Comparison of ENCODE assay signal across 8 cellular contexts in the genomic region with DNA sequence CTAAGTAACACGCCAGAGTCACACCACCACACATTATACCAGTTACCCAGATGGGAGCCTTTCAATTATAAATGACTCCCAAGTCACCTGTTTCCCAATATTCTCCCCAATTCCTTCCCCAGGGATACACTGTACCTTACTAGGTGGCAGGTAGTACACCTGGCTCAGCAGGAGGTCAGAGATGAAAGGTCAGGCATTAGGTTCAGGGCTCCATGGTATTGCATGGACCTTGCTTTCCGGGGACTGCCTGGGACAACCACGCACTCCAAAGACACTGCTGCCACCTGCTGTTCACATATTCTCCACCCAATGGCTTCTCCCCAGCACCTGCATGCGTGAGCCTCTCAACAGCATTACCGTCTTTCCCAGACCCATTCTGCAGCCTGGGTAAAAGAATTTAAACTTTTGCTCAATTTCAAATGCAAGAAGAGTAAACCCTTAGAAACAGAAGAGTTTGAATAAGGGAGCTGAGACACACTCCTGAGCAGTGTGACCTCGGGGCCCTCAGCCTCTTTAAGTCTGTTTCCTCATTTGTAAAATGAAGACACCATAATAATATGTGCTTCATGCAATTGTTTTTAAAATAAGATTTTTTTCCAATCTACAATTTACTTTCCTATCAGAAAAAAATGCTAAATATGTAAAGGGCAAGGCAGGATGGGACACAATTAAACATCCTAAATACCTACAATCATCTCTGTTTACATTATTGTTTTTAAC. TPM values are rescaled to one million over a fixed set of nuclear protein-coding genes. Genes with fewer than 3 reads are reported as not detected.
A peak's percentile ranks its signal among the peaks of the same experiment; 100 is the strongest.
DNase-seq lines count a peak whose midpoint lies in the region; ATAC-seq and TF ChIP-seq lines count a peak whose summit lies in the region.

No MANE protein-coding gene starts in this region.

- intact Hi-C loops in activated T-helper 1 cell treated with anti-CD3 and anti-CD28 coated beads, Interleukin-12 subunit alpha, Interleukin-12 subunit beta, Interleukin-2, Interleukin-4 antibody, amounts not matched to agents 30 ng/mL and 10 ng/mL and 1 ng/mL, durations not matched to agents 14 hours and 24 hours and 36 hours (cut with micrococcal nuclease), result loop anchor here (1.0 kb wide), 2 partner anchors 45 to 311 kb away; no protein-coding TSS in a partner anchor
- intact Hi-C loops in testis (cut with DNase I; ENCODE audit: low total_unique reads), result loop anchor here (10.0 kb wide), 2 partner anchors 49 to 309 kb away; a partner anchor contains a TSS

- no peak for ATAC-seq in GM21390 (IDR thresholded peaks at IDR 0.05; ENCODE audit: unreplicated experiment)

- DNase-seq in GM10248 (ENCODE audit: extremely low spot score) (peak; percentile 78), RWPE1 (ENCODE audit: low spot score) (peak; percentile 70), fibroblast of villous mesenchyme (ENCODE audit: low read depth) (peak; percentile 79), nucleus accumbens (lab: John Stamatoyannopoulos, UW) (peak in 54 of 56 donors; percentile 7 to 88 (median 60)), testis (peak; percentile 91)
- DNase-seq in activated T-helper 1 cell treated with anti-CD3 and anti-CD28 coated beads, Interleukin-12 subunit alpha, Interleukin-12 subunit beta, Interleukin-2, Interleukin-4 antibody, amounts not matched to agents 30 ng/mL and 10 ng/mL and 1 ng/mL, durations not matched to agents 14 hours and 24 hours and 36 hours (ENCODE audit: low spot score), result peak; percentile 56

- no peaks in the 10 kb centered on the region for H3K36me3 ChIP-seq in testis (ENCODE audit: low read depth, missing control alignments)

- H3K4me3 Mint-ChIP-seq in activated T-helper 1 cell treated with anti-CD3 and anti-CD28 coated beads, Interleukin-12 subunit alpha, Interleukin-12 subunit beta, Interleukin-2, Interleukin-4 antibody, amounts not matched to agents 30 ng/mL and 10 ng/mL and 1 ng/mL, durations not matched to agents 14 hours and 24 hours and 36 hours, result no peak overlapping the region

- no peak for TF ChIP-seq POLR2A in testis (IDR thresholded peaks at IDR 0.05)

- H3K9me3 Mint-ChIP-seq in activated T-helper 1 cell treated with anti-CD3 and anti-CD28 coated beads, Interleukin-12 subunit alpha, Interleukin-12 subunit beta, Interleukin-2, Interleukin-4 antibody, amounts not matched to agents 30 ng/mL and 10 ng/mL and 1 ng/mL, durations not matched to agents 14 hours and 24 hours and 36 hours, result no peaks in the 10 kb centered on the region

- H3K27ac Mint-ChIP-seq in activated T-helper 1 cell treated with anti-CD3 and anti-CD28 coated beads, Interleukin-12 subunit alpha, Interleukin-12 subunit beta, Interleukin-2, Interleukin-4 antibody, amounts not matched to agents 30 ng/mL and 10 ng/mL and 1 ng/mL, durations not matched to agents 14 hours and 24 hours and 36 hours, result no peak overlapping the region

- POLR2A ChIA-PET in GM10248 (lab: Yijun Ruan, JAX) (interaction anchor here (0.5 kb wide), 1 partner anchor 468 kb away, joined by 4 read pairs; no protein-coding TSS in a partner anchor), RWPE1 (lab: Yijun Ruan, JAX; ENCODE audit: low non-redundant PET) (no interaction called here)

- no peaks in the 10 kb centered on the region for H3K36me3 Mint-ChIP-seq in activated T-helper 1 cell treated with anti-CD3 and anti-CD28 coated beads, Interleukin-12 subunit alpha, Interleukin-12 subunit beta, Interleukin-2, Interleukin-4 antibody, amounts not matched to agents 30 ng/mL and 10 ng/mL and 1 ng/mL, durations not matched to agents 14 hours and 24 hours and 36 hours (ENCODE audit: low read depth)

- peaks cover 4% of the 10 kb centered on the region for H3K27me3 Mint-ChIP-seq in activated T-helper 1 cell treated with anti-CD3 and anti-CD28 coated beads, Interleukin-12 subunit alpha, Interleukin-12 subunit beta, Interleukin-2, Interleukin-4 antibody, amounts not matched to agents 30 ng/mL and 10 ng/mL and 1 ng/mL, durations not matched to agents 14 hours and 24 hours and 36 hours (ENCODE audit: insufficient read depth)

- no peak overlapping the region for H3K27ac ChIP-seq in RWPE1
- no peak overlapping the region for H3K27ac ChIP-seq in testis

- H3K4me3 ChIP-seq in fibroblast of villous mesenchyme (ENCODE audit: low read depth, low read length) (no peak overlapping the region), testis (no peak overlapping the region)

- no peaks in the 10 kb centered on the region for H3K27me3 ChIP-seq in testis

- peaks cover 5% of the 10 kb centered on the region for H3K4me1 Mint-ChIP-seq in activated T-helper 1 cell treated with anti-CD3 and anti-CD28 coated beads, Interleukin-12 subunit alpha, Interleukin-12 subunit beta, Interleukin-2, Interleukin-4 antibody, amounts not matched to agents 30 ng/mL and 10 ng/mL and 1 ng/mL, durations not matched to agents 14 hours and 24 hours and 36 hours (ENCODE audit: low read depth)

- WGBS in testis, 2 donors, result 30 to 38% methylated on average over 6 of the region's 6 CpGs

- H3K4me1 ChIP-seq in testis, result no peaks in the 10 kb centered on the region

- TF ChIP-seq CTCF in GM10248 (IDR thresholded peaks at IDR 0.05; ENCODE audit: control extremely low read depth, extremely low read depth, low read depth, missing control alignments) (peak; percentile 86), LNCAP (IDR thresholded peaks at IDR 0.05) (peak; percentile 83), RWPE1 (conservative IDR thresholded peaks at IDR 0.05; ENCODE audit: low read depth) (peak; percentile 95), fibroblast of villous mesenchyme (IDR thresholded peaks at IDR 0.05; ENCODE audit: insufficient read depth, low read depth, low read length) (peak; percentile 85), testis (IDR thresholded peaks at IDR 0.05) (peak; percentile 68 to 83 (median 75))

- H3K9me3 ChIP-seq in testis, result no peaks in the 10 kb centered on the region

- CTCF ChIA-PET in GM10248 (lab: Yijun Ruan, JAX), result interaction anchor here (0.7 to 11.8 kb wide), 16 partner anchors 10 to 319 kb away, joined by 3 to 164 read pairs (median 3); no protein-coding TSS in a partner anchor
- CTCF ChIA-PET in RWPE1 (lab: Yijun Ruan, JAX), result interaction anchor here (0.6 to 1.6 kb wide), 7 partner anchors 16 to 615 kb away, joined by 3 to 6 read pairs (median 4); no protein-coding TSS in a partner anchor

RNA-seq across cellular contexts. Expression of a gene that starts 28.0 kb away (rescaled TPM):
- total RNA-seq in activated T-helper 1 cell treated with anti-CD3 and anti-CD28 coated beads, Interleukin-12 subunit alpha, Interleukin-12 subunit beta, Interleukin-2, Interleukin-4 antibody, amounts not matched to agents 30 ng/mL and 10 ng/mL and 1 ng/mL, durations not matched to agents 14 hours and 24 hours and 36 hours, result 13.7 and 15.1 TPM in 2 replicates
- total RNA-seq in fibroblast of villous mesenchyme, result 31.6 and 63.5 TPM in 2 replicates
- total RNA-seq in testis, result 10 to 100 TPM in 1 of 2 donors, 1 to 10 TPM in 1; 8.9 to 17.1 TPM
- 24.7 TPM for polyA plus RNA-seq in testis (ENCODE audit: insufficient read depth, low read depth, low replicate concordance)

RNA-seq across cellular contexts. Expression of a gene that starts 51.1 kb away (rescaled TPM):
- 9.3 and 9.7 TPM in 2 replicates for total RNA-seq in activated T-helper 1 cell treated with anti-CD3 and anti-CD28 coated beads, Interleukin-12 subunit alpha, Interleukin-12 subunit beta, Interleukin-2, Interleukin-4 antibody, amounts not matched to agents 30 ng/mL and 10 ng/mL and 1 ng/mL, durations not matched to agents 14 hours and 24 hours and 36 hours
- total RNA-seq in fibroblast of villous mesenchyme, result 2,255 and 2,551 TPM in 2 replicates
- total RNA-seq in testis, result 100 to 1,000 TPM; 126 TPM
- polyA plus RNA-seq in testis (ENCODE audit: insufficient read depth, low read depth, low replicate concordance), result 135 TPM

Comparison
In these comparisons a context has a peak if more than half of its experiments do, and no peak if none do; other contexts are left out.
1. RNA of a gene that starts 51.1 kb away (total RNA-seq): 2,255 to 2,551 TPM in fibroblast of villous mesenchyme; 126 TPM in testis and 9.3 to 9.7 TPM in activated T-helper 1 cell treated with anti-CD3 and anti-CD28 coated beads, Interleukin-12 subunit alpha, Interleukin-12 subunit beta, Interleukin-2, Interleukin-4 antibody, amounts not matched to agents 30 ng/mL and 10 ng/mL and 1 ng/mL, durations not matched to agents 14 hours and 24 hours and 36 hours; every median in the first group is over 10 times any median in the second.
2. Peak in every context shown above with its lines, with median percentiles within 50 percentile points of each other: DNase-seq and CTCF ChIP-seq.